1 cellular context compared by ENCODE assay signal in genomic region chr6:118886641-118887040, GRCh38.
TF ChIP-seq lines count a peak whose summit lies in the region.

No MANE protein-coding gene starts in this region.

TF ChIP-seq in GM12878, 131 proteins besides CTCF, POLR2A, EP300 and RAD21:
- TF ChIP-seq RUNX3 (IDR thresholded peaks at IDR 0.05; ENCODE audit: low read length) (peak; percentile 20; the same call in 1 of the 2 replicates), ZSCAN29 (IDR thresholded peaks at IDR 0.05) (no peak), RB1 (IDR thresholded peaks at IDR 0.05; ENCODE audit: borderline replicate concordance) (no peak), WRNIP1 (IDR thresholded peaks at IDR 0.05; ENCODE audit: borderline replicate concordance, low read depth, low read length) (no peak)
